1 cellular context compared by ENCODE assay signal in the genomic region with DNA sequence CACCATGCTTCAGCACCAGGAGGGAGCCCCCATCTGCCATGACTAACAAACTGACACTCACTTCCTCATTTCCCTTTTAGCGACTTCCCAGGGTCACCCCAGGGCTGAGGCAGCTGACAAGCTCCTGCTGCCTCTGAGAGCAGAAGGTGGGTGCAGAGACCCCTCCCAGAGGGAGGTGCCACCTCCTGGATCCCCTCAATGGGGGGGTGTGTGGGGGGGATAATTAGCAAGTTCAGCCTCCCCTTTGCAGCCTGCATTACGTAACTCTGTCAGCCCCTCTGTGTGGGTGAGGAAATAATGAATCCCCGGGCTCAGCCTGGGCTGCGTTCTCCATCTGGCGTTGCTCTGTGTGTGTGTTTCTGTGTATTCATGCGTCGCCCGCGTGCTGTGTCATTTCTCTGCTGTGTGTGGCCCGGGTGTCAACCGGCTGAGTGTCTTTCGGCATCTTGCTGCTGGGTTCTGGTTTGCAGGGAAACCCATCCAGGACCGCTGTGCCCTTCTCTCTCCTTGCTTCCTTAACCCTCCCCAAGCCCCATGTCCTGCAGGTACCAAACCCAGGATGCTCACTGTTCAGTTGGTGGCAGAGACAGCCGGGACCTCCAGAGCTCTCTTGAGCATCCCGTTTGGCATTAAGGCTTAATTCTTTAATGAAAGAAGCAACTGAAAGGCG.
TF ChIP-seq lines count a peak whose summit lies in the region.

No MANE protein-coding gene starts in this region.

TF ChIP-seq in H1, 55 proteins besides CTCF, POLR2A, EP300 and RAD21:
- TF ChIP-seq CEBPB (IDR thresholded peaks at IDR 0.05; ENCODE audit: low read depth, low read length) = 0 out of 2 replicates have a peak, but pooled peaks have one; percentile 17
- TF ChIP-seq JUN (IDR thresholded peaks at IDR 0.05; ENCODE audit: low read depth, low read length) = no peak
- no peak for TF ChIP-seq CREB1 (IDR thresholded peaks at IDR 0.05)
